2 cellular contexts compared by ENCODE assay signal in the genomic region with DNA sequence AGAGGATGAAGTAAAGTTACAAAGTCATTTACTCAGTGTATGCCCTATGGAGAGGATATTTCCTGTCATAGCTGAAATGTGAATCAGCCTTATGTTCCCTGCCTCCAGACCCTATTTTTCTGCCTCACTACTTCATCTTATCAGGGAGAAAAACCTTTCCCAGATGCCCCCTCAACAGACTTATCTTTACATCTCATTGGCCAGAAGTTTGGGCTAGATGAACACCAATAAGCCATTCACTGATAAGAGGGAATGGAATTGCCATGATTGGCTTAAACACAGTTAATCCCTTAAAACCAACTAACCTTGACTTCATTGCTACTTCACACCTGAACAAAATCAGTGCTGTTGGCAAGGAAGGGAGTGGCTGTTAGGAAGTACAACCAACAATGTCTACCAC.
A peak's percentile ranks its signal among the peaks of the same experiment; 100 is the strongest.
TF ChIP-seq lines count a peak whose summit lies in the region.

No MANE protein-coding gene starts in this region.

TF ChIP-seq in IMR-90, 13 proteins besides CTCF, POLR2A, EP300 and RAD21:
- TF ChIP-seq, protein P1, sequence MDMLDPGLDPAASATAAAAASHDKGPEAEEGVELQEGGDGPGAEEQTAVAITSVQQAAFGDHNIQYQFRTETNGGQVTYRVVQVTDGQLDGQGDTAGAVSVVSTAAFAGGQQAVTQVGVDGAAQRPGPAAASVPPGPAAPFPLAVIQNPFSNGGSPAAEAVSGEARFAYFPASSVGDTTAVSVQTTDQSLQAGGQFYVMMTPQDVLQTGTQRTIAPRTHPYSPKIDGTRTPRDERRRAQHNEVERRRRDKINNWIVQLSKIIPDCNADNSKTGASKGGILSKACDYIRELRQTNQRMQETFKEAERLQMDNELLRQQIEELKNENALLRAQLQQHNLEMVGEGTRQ (IDR thresholded peaks at IDR 0.05; ENCODE audit: low read depth, low read length) = no peak
- TF ChIP-seq MXI1 (IDR thresholded peaks at IDR 0.05; ENCODE audit: borderline replicate concordance, low read depth, low read length) (no peak), CEBPB (IDR thresholded peaks at IDR 0.05; ENCODE audit: low read depth, low read length) (no peak), FOS (IDR thresholded peaks at IDR 0.05; ENCODE audit: low read depth, low read length) (no peak), NFE2L2 (IDR thresholded peaks at IDR 0.05; ENCODE audit: low read depth, low read length) (no peak), SMC3 (IDR thresholded peaks at IDR 0.05; ENCODE audit: low read depth, low read length) (no peak), BHLHE40 (IDR thresholded peaks at IDR 0.05; ENCODE audit: low read depth, low read length) (no peak)
- TF ChIP-seq, protein P2, sequence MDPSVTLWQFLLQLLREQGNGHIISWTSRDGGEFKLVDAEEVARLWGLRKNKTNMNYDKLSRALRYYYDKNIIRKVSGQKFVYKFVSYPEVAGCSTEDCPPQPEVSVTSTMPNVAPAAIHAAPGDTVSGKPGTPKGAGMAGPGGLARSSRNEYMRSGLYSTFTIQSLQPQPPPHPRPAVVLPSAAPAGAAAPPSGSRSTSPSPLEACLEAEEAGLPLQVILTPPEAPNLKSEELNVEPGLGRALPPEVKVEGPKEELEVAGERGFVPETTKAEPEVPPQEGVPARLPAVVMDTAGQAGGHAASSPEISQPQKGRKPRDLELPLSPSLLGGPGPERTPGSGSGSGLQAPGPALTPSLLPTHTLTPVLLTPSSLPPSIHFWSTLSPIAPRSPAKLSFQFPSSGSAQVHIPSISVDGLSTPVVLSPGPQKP (IDR thresholded peaks at IDR 0.05; ENCODE audit: borderline replicate concordance, low read depth, low read length) = no peak

TF ChIP-seq in K562, 482 proteins besides CTCF, POLR2A, EP300 and RAD21:
- TF ChIP-seq C11orf30 (IDR thresholded peaks at IDR 0.05; ENCODE audit: low read depth) (no peak), CBFA2T2 (conservative IDR thresholded peaks at IDR 0.05) (peak; percentile 40), ASH1L (IDR thresholded peaks at IDR 0.05; ENCODE audit: borderline replicate concordance, low read depth, partially characterized antibody) (no peak), GTF2A2 (tag; IDR thresholded peaks at IDR 0.05) (no peak), TAL1 (IDR thresholded peaks at IDR 0.05) (0 out of 2 replicates have a peak, but pooled peaks have one; percentile 12), ESRRB (CRISPR knock-in tag; IDR thresholded peaks at IDR 0.05; ENCODE audit: borderline replicate concordance) (no peak), TEAD1 (CRISPR knock-in tag; IDR thresholded peaks at IDR 0.05) (no peak), PHTF2 (CRISPR knock-in tag; IDR thresholded peaks at IDR 0.05) (no peak), ZNF24 (IDR thresholded peaks at IDR 0.05) (no peak), CBFA2T3 (IDR thresholded peaks at IDR 0.05) (peak; percentile 72), BRD9 (IDR thresholded peaks at IDR 0.05; ENCODE audit: low read depth, partially characterized antibody) (no peak), PML (IDR thresholded peaks at IDR 0.05; ENCODE audit: low read length) (no peak), TEAD4 (IDR thresholded peaks at IDR 0.05; ENCODE audit: low read length) (peak; percentile 65; the same call in 1 of the 2 replicates), TEAD4 (CRISPR knock-in tag; IDR thresholded peaks at IDR 0.05; ENCODE audit: borderline replicate concordance) (no peak), POU5F1 (IDR thresholded peaks at IDR 0.05; ENCODE audit: borderline replicate concordance, low read depth, low read length, partially characterized antibody) (no peak)
- TF ChIP-seq, protein P3, sequence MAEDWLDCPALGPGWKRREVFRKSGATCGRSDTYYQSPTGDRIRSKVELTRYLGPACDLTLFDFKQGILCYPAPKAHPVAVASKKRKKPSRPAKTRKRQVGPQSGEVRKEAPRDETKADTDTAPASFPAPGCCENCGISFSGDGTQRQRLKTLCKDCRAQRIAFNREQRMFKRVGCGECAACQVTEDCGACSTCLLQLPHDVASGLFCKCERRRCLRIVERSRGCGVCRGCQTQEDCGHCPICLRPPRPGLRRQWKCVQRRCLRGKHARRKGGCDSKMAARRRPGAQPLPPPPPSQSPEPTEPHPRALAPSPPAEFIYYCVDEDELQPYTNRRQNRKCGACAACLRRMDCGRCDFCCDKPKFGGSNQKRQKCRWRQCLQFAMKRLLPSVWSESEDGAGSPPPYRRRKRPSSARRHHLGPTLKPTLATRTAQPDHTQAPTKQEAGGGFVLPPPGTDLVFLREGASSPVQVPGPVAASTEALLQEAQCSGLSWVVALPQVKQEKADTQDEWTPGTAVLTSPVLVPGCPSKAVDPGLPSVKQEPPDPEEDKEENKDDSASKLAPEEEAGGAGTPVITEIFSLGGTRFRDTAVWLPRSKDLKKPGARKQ (CRISPR knock-in tag; IDR thresholded peaks at IDR 0.05) = no peak
- TF ChIP-seq, protein P4, sequence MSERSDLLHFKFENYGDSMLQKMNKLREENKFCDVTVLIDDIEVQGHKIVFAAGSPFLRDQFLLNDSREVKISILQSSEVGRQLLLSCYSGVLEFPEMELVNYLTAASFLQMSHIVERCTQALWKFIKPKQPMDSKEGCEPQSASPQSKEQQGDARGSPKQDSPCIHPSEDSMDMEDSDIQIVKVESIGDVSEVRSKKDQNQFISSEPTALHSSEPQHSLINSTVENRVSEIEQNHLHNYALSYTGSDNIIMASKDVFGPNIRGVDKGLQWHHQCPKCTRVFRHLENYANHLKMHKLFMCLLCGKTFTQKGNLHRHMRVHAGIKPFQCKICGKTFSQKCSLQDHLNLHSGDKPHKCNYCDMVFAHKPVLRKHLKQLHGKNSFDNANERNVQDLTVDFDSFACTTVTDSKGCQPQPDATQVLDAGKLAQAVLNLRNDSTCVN (CRISPR knock-in tag; IDR thresholded peaks at IDR 0.05) = no peak
- TF ChIP-seq, protein P5, sequence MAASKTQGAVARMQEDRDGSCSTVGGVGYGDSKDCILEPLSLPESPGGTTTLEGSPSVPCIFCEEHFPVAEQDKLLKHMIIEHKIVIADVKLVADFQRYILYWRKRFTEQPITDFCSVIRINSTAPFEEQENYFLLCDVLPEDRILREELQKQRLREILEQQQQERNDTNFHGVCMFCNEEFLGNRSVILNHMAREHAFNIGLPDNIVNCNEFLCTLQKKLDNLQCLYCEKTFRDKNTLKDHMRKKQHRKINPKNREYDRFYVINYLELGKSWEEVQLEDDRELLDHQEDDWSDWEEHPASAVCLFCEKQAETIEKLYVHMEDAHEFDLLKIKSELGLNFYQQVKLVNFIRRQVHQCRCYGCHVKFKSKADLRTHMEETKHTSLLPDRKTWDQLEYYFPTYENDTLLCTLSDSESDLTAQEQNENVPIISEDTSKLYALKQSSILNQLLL (CRISPR knock-in tag; IDR thresholded peaks at IDR 0.05; ENCODE audit: borderline replicate concordance) = no peak
- TF ChIP-seq, protein P6, sequence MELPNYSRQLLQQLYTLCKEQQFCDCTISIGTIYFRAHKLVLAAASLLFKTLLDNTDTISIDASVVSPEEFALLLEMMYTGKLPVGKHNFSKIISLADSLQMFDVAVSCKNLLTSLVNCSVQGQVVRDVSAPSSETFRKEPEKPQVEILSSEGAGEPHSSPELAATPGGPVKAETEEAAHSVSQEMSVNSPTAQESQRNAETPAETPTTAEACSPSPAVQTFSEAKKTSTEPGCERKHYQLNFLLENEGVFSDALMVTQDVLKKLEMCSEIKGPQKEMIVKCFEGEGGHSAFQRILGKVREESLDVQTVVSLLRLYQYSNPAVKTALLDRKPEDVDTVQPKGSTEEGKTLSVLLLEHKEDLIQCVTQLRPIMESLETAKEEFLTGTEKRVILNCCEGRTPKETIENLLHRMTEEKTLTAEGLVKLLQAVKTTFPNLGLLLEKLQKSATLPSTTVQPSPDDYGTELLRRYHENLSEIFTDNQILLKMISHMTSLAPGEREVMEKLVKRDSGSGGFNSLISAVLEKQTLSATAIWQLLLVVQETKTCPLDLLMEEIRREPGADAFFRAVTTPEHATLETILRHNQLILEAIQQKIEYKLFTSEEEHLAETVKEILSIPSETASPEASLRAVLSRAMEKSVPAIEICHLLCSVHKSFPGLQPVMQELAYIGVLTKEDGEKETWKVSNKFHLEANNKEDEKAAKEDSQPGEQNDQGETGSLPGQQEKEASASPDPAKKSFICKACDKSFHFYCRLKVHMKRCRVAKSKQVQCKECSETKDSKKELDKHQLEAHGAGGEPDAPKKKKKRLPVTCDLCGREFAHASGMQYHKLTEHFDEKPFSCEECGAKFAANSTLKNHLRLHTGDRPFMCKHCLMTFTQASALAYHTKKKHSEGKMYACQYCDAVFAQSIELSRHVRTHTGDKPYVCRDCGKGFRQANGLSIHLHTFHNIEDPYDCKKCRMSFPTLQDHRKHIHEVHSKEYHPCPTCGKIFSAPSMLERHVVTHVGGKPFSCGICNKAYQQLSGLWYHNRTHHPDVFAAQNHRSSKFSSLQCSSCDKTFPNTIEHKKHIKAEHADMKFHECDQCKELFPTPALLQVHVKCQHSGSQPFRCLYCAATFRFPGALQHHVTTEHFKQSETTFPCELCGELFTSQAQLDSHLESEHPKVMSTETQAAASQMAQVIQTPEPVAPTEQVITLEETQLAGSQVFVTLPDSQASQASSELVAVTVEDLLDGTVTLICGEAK (IDR thresholded peaks at IDR 0.05) = no peak
- TF ChIP-seq, protein P6 (CRISPR knock-in tag; IDR thresholded peaks at IDR 0.05) = no peak
